Comparison of ENCODE assay signal across 8 cellular contexts in genomic region chr18:12076424-12077140, GRCh38. TPM values are rescaled to one million over a fixed set of nuclear protein-coding genes. Genes with fewer than 3 reads are reported as not detected.
DNase-seq lines count a peak whose midpoint lies in the region; ATAC-seq and TF ChIP-seq lines count a peak whose summit lies in the region.

No MANE protein-coding gene starts in this region.

- intact Hi-C loops in breast epithelium (cut with DNase I; ENCODE audit: low total_unique reads) (no loop called here), left lung (cut with DNase I) (no loop called here), vagina (cut with DNase I) (no loop called here)

- CTCF ChIA-PET in AG04449 (lab: Yijun Ruan, JAX) = no interaction called here

- no peak for TF ChIP-seq CTCF in AG04449 (IDR thresholded peaks at IDR 0.05; ENCODE audit: insufficient read depth, low read length, missing control alignments)
- TF ChIP-seq CTCF in breast epithelium (IDR thresholded peaks at IDR 0.05) = no peak
- TF ChIP-seq CTCF in left lung (IDR thresholded peaks at IDR 0.05) = no peak
- TF ChIP-seq CTCF in vagina (IDR thresholded peaks at IDR 0.05) = no peak

- H3K36me3 ChIP-seq in breast epithelium (no peaks in the 10 kb centered on the region), left lung (no peaks in the 10 kb centered on the region), vagina (no peaks in the 10 kb centered on the region)

- H3K4me1 ChIP-seq in breast epithelium = no peaks in the 10 kb centered on the region
- no peaks in the 10 kb centered on the region for H3K4me1 ChIP-seq in left lung
- H3K4me1 ChIP-seq in vagina = peaks cover 6% of the 10 kb centered on the region

- ATAC-seq in HG03521 (IDR thresholded peaks at IDR 0.05; ENCODE audit: unreplicated experiment) = peak; percentile 62
- ATAC-seq in left lung = peak; percentile 75
- ATAC-seq in GM19324 (IDR thresholded peaks at IDR 0.05; ENCODE audit: low FRiP score, unreplicated experiment) = no peak
- ATAC-seq in GM18873 (IDR thresholded peaks at IDR 0.05; ENCODE audit: low FRiP score, unreplicated experiment) = no peak

- no peaks in the 10 kb centered on the region for H3K9me3 ChIP-seq in breast epithelium
- no peaks in the 10 kb centered on the region for H3K9me3 ChIP-seq in left lung
- H3K9me3 ChIP-seq in vagina = no peaks in the 10 kb centered on the region

- DNase-seq in AG04449 (ENCODE audit: low read depth, low spot score) (no peak), breast epithelium (ENCODE audit: low spot score in 2 of 2) (no peak), left lung (peak in 1 of 2 donors; percentile 81), vagina (ENCODE audit: extremely low spot score in 2 of 2) (no peak), NK-92 (lab: John Stamatoyannopoulos, UW; ENCODE audit: unreplicated experiment) (no peak)

- POLR2A ChIA-PET in AG04449 (lab: Yijun Ruan, JAX) = interaction anchor here (0.6 kb wide), 1 partner anchor 227 kb away, joined by 3 read pairs; no protein-coding TSS in a partner anchor

- TF ChIP-seq POLR2A in breast epithelium (IDR thresholded peaks at IDR 0.05) = no peak
- no peak for TF ChIP-seq POLR2A in vagina (IDR thresholded peaks at IDR 0.05)

- H3K27me3 ChIP-seq in breast epithelium (no peaks in the 10 kb centered on the region), left lung (peaks cover 0 to 16% of the 10 kb centered on the region in 2 donors), vagina (no peaks in the 10 kb centered on the region)

- H3K27ac ChIP-seq in breast epithelium (peak overlapping the region; percentile 33 to 66), left lung (no peak overlapping the region), vagina (no peak overlapping the region)

- H3K4me3 ChIP-seq in AG04449 (ENCODE audit: low read depth, low read length) = peak overlapping the region; percentile 29
- H3K4me3 ChIP-seq in breast epithelium = peak overlapping the region in 2 of 3 donors; percentile 42 to 59
- peak overlapping the region in 1 of 2 donors; percentile 11 for H3K4me3 ChIP-seq in left lung
- peak overlapping the region; percentile 15 to 22 for H3K4me3 ChIP-seq in vagina

RNA-seq across cellular contexts. Expression of gene ANKRD62, which starts 17.1 kb away (rescaled TPM):
- total RNA-seq in breast epithelium (not detected), left lung (under 1 TPM in 1 of 2 donors, not detected in 1; 0.20 TPM), vagina (1.2 TPM)

Comparison
In these comparisons a context has a peak if more than half of its experiments do, and no peak if none do; other contexts are left out.
1. ATAC-seq: peak in HG03521 (single experiment) and left lung (single experiment); none in GM19324 (single experiment) and GM18873 (single experiment).
2. H3K27ac ChIP-seq: peak in breast epithelium (2 of 2); none in left lung (0 of 2) and vagina (single experiment).